In genomic region chr19:57576661-57577060, GRCh38 we compare ENCODE assay signal across 16 cellular contexts. TPM values are rescaled to one million over a fixed set of nuclear protein-coding genes. Genes with fewer than 3 reads are reported as not detected.
DNase-seq lines count a peak whose midpoint lies in the region; ATAC-seq, FAIRE-seq and TF ChIP-seq lines count a peak whose summit lies in the region.
"Had no signal": no experiment of that assay in that cellular context is flagged by ENCODE, and none has a peak within 500 bp of the region (broad histone marks: within the 10 kb centered on the region; RNA-seq: fewer than 3 reads in every experiment).

No MANE protein-coding gene starts in this region.

- in situ Hi-C loops in HepG2 (cut with HindIII; ENCODE audit: extremely low pct_ligation_motif_present, low pct_unique_long_range_greater_than_20kb), result loop anchor here (10.0 kb wide), 1 partner anchor 578 kb away; the partner anchor contains the start of gene ZNF329

- no peak overlapping the region for H2AK5ac ChIP-seq in mesendoderm (ENCODE audit: low read length)

- no peak overlapping the region for H3K23ac ChIP-seq in mesendoderm (ENCODE audit: low read length)

- H3K4ac ChIP-seq in mesendoderm (ENCODE audit: low read depth, low read length), result no peak overlapping the region

- H3K4me2 ChIP-seq in HepG2 (ENCODE audit: low read depth, low read length) (no peak overlapping the region), mesendoderm (ENCODE audit: low read length) (no peak overlapping the region)

- no peaks in the 10 kb centered on the region for H4K20me1 ChIP-seq in HepG2 (ENCODE audit: insufficient read depth, low read length)

- no peaks in the 10 kb centered on the region for H3K27me3 Mint-ChIP-seq in activated T-helper 2 cell treated with anti-CD3 and anti-CD28 coated beads, Interferon-gamma antibody, Interleukin-2, Interleukin-4, amounts not matched to agents 10 μg/mL and 5 μg/mL and 100 μg/mL, durations not matched to agents 14 hours and 24 hours and 36 hours (ENCODE audit: low read depth)
- H3K27me3 Mint-ChIP-seq: activated CD8-positive, alpha-beta T cell treated with anti-CD3 and anti-CD28 coated beads for 36 hours had no signal

- TF ChIP-seq RAD21 in HepG2 (CRISPR knock-in tag; IDR thresholded peaks at IDR 0.05), result no peak

- no peak overlapping the region for H3K27ac ChIP-seq in HepG2 (ENCODE audit: extremely low read length, insufficient read depth, low read length)
- H3K27ac ChIP-seq in right lobe of liver, result no peak overlapping the region
- H3K27ac ChIP-seq in mesendoderm (ENCODE audit: low read depth, low read length), result no peak overlapping the region
- H3K27ac ChIP-seq: spleen, testis had no signal

- no peak for FAIRE-seq in HepG2 (lab: Jason Lieb, UNC)
- FAIRE-seq: frontal cortex had no signal

- peaks cover 16% of the 10 kb centered on the region for H3K4me1 ChIP-seq in HepG2 (ENCODE audit: insufficient read depth, low read length)
- peaks cover 0 to 6% (median 0%) of the 10 kb centered on the region in 4 donors for H3K4me1 ChIP-seq in right lobe of liver
- peaks cover 2% of the 10 kb centered on the region for H3K4me1 ChIP-seq in mesendoderm (ENCODE audit: control insufficient read depth, low read depth, low read length)

- no peak overlapping the region for H2BK5ac ChIP-seq in mesendoderm (ENCODE audit: low read length)

- no peak for TF ChIP-seq EP300 in HepG2 (IDR thresholded peaks at IDR 0.05; ENCODE audit: low read depth in 2 of 2, low read length in 2 of 2)
- TF ChIP-seq EP300 in HepG2 (CRISPR knock-in tag; IDR thresholded peaks at IDR 0.05; ENCODE audit: borderline replicate concordance), result no peak

- H3K4me3 ChIP-seq in HepG2 (replicated peaks in 1 of 3; ENCODE audit: insufficient read depth in 1 of 3, low read depth in 2 of 3, low read length in 3 of 3) (no peak overlapping the region), right lobe of liver (no peak overlapping the region), mesendoderm (ENCODE audit: low read length) (peak overlapping the region; percentile 24)
- H3K4me3 ChIP-seq: testis had no signal

- H3K27ac Mint-ChIP-seq in activated T-helper 2 cell treated with anti-CD3 and anti-CD28 coated beads, Interferon-gamma antibody, Interleukin-2, Interleukin-4, amounts not matched to agents 10 μg/mL and 5 μg/mL and 100 μg/mL, durations not matched to agents 14 hours and 24 hours and 36 hours, result no peak overlapping the region

- H3K79me2 ChIP-seq in HepG2 (ENCODE audit: insufficient read depth, low read length), result peaks cover 17% of the 10 kb centered on the region
- H3K79me2 ChIP-seq in mesendoderm (ENCODE audit: control insufficient read depth, insufficient read depth, low read length), result peaks cover 16% of the 10 kb centered on the region

- no TSS peak for BruUV-seq in HepG2 (replicated peaks; lab: Mats Ljungman, UMichigan)

- POLR2A ChIA-PET in HepG2 (lab: Yijun Ruan, JAX), result no interaction called here

- H2AFZ ChIP-seq in HepG2 (ENCODE audit: low read length), result no peak overlapping the region

- peaks cover 77% of the 10 kb centered on the region for H3K9me3 Mint-ChIP-seq in activated T-helper 2 cell treated with anti-CD3 and anti-CD28 coated beads, Interferon-gamma antibody, Interleukin-2, Interleukin-4, amounts not matched to agents 10 μg/mL and 5 μg/mL and 100 μg/mL, durations not matched to agents 14 hours and 24 hours and 36 hours

- TF ChIP-seq CTCF in HepG2 (CRISPR knock-in tag; IDR thresholded peaks at IDR 0.05) (no peak), right lobe of liver (IDR thresholded peaks at IDR 0.05) (no peak)

- H2BK120ac ChIP-seq in mesendoderm (ENCODE audit: low read depth, low read length), result no peak overlapping the region

- CTCF ChIA-PET in HepG2 (lab: Yijun Ruan, JAX; ENCODE audit: low intra/inter-chr PET ratio, low total read pairs), result no interaction called here

- no peak overlapping the region for H3K56ac ChIP-seq in mesendoderm (ENCODE audit: low read length)

- H3K27me3 ChIP-seq in HepG2 (ENCODE audit: control insufficient read depth in 1 of 2, insufficient read depth in 2 of 2, low read length in 2 of 2), result no peaks in the 10 kb centered on the region; a peak in 1 of 5 replicates
- no peaks in the 10 kb centered on the region for H3K27me3 ChIP-seq in right lobe of liver
- no peaks in the 10 kb centered on the region for H3K27me3 ChIP-seq in mesendoderm (ENCODE audit: insufficient read depth, low read length, poor library complexity)
- H3K27me3 ChIP-seq: spleen, testis had no signal

- H4K5ac ChIP-seq in mesendoderm (ENCODE audit: low read length), result no peak overlapping the region

- H3K79me1 ChIP-seq in mesendoderm (ENCODE audit: low read length), result peaks cover 21% of the 10 kb centered on the region

- H3K36me3 ChIP-seq in HepG2 (replicated peaks in 1 of 2; ENCODE audit: control insufficient read depth in 1 of 2, insufficient read depth in 2 of 2, low read length in 2 of 2), result peaks cover 14 to 51% of the 10 kb centered on the region in 2 experiments
- H3K36me3 ChIP-seq in right lobe of liver, result peaks cover 0 to 38% (median 11%) of the 10 kb centered on the region in 4 donors
- peaks cover 29% of the 10 kb centered on the region for H3K36me3 ChIP-seq in mesendoderm (ENCODE audit: control insufficient read depth, insufficient read depth, low read length)

- H2BK15ac ChIP-seq in mesendoderm (replicated peaks; ENCODE audit: low read depth), result no peak overlapping the region

- H3K4me3 Mint-ChIP-seq in activated T-helper 2 cell treated with anti-CD3 and anti-CD28 coated beads, Interferon-gamma antibody, Interleukin-2, Interleukin-4, amounts not matched to agents 10 μg/mL and 5 μg/mL and 100 μg/mL, durations not matched to agents 14 hours and 24 hours and 36 hours (ENCODE audit: low read depth), result peak overlapping the region; percentile 2

- no peak overlapping the region for H4K8ac ChIP-seq in mesendoderm (ENCODE audit: low read depth, low read length)

- TF ChIP-seq POLR2A in HepG2 (IDR thresholded peaks at IDR 0.05; ENCODE audit: insufficient read depth in 1 of 2, low read depth in 2 of 2, low read length in 2 of 2), result no peak
- TF ChIP-seq POLR2A in right lobe of liver (IDR thresholded peaks at IDR 0.05), result no peak

- H3K9me3 ChIP-seq in HepG2 (ENCODE audit: low read length) (peaks cover 36% of the 10 kb centered on the region), right lobe of liver (peaks cover 0 to 35% (median 12%) of the 10 kb centered on the region in 4 donors)
- H3K9me3 ChIP-seq: testis had no signal

- peaks cover 73% of the 10 kb centered on the region for H3K36me3 Mint-ChIP-seq in activated T-helper 2 cell treated with anti-CD3 and anti-CD28 coated beads, Interferon-gamma antibody, Interleukin-2, Interleukin-4, amounts not matched to agents 10 μg/mL and 5 μg/mL and 100 μg/mL, durations not matched to agents 14 hours and 24 hours and 36 hours (ENCODE audit: low read depth)

- ATAC-seq in HepG2, result no peak
- ATAC-seq in right lobe of liver, result no peak
- ATAC-seq in SK-N-SH treated with all-trans-retinoic acid at 6 μM for 48 hours, result no peak
- ATAC-seq: activated CD8-positive, alpha-beta T cell treated with anti-CD3 and anti-CD28 coated beads for 36 hours had no signal

- no peak overlapping the region for H3K18ac ChIP-seq in mesendoderm (ENCODE audit: low read length)

- intact Hi-C loops in HepG2 (cut with micrococcal nuclease; ENCODE audit: unreplicated experiment) (no loop called here), right lobe of liver (cut with DNase I) (no loop called here)
- intact Hi-C loops in activated T-helper 2 cell treated with anti-CD3 and anti-CD28 coated beads, Interferon-gamma antibody, Interleukin-2, Interleukin-4, amounts not matched to agents 10 μg/mL and 5 μg/mL and 100 μg/mL, durations not matched to agents 14 hours and 24 hours and 36 hours (cut with micrococcal nuclease), result loop anchor here (5.0 to 10.0 kb wide), 2 partner anchors 89 to 238 kb away; partner anchors contain the start of genes ZNF419 and ZNF552

- H3K9ac ChIP-seq in HepG2 (ENCODE audit: insufficient read depth, low read depth, low read length) (no peak overlapping the region), mesendoderm (ENCODE audit: low read length) (no peak overlapping the region)

- DNase-seq in HepG2 (ENCODE audit: low spot score) (no peak), right lobe of liver (no peak), mesendoderm (no peak), NCI-H1930 (lab: John Stamatoyannopoulos, UW) (no peak), NOMO-1 treated with dmso at 0.1 percent for 144 hours (lab: John Stamatoyannopoulos, UW; ENCODE audit: unreplicated experiment) (no peak), NCI-H2081 (lab: John Stamatoyannopoulos, UW) (no peak)
- DNase-seq in activated T-helper 2 cell treated with anti-CD3 and anti-CD28 coated beads, Interferon-gamma antibody, Interleukin-2, Interleukin-4, amounts not matched to agents 10 μg/mL and 5 μg/mL and 100 μg/mL, durations not matched to agents 14 hours and 24 hours and 36 hours (ENCODE audit: low spot score), result no peak
- DNase-seq: activated CD8-positive, alpha-beta T cell treated with anti-CD3 and anti-CD28 coated beads for 36 hours; activated T-cell treated with anti-CD3 and anti-CD28 coated beads, Interleukin-2, amount 50 U/mL, for 1 hour; mesenchymal stem cell; NCI-H187 treated with DMSO at 0.1 percent for 48 hours; NCI-H446 treated with DMSO at 0.1 percent for 48 hours; spleen; testis had no signal

- peaks cover 13% of the 10 kb centered on the region for H3K4me1 Mint-ChIP-seq in activated T-helper 2 cell treated with anti-CD3 and anti-CD28 coated beads, Interferon-gamma antibody, Interleukin-2, Interleukin-4, amounts not matched to agents 10 μg/mL and 5 μg/mL and 100 μg/mL, durations not matched to agents 14 hours and 24 hours and 36 hours (ENCODE audit: low read depth)

RNA-seq across cellular contexts. Expression of gene ZNF416, which starts 2.0 kb away (rescaled TPM):
- 5.3 and 6.6 TPM in 2 replicates for total RNA-seq in HepG2 (2016; rRNA removed; fragmentation: Illumina TruSeq; extraction: Trizol)
- total RNA-seq in HepG2 (2016; cell fraction: cytosol; rRNA removed; fragmentation: Illumina TruSeq; extraction: Trizol; ENCODE audit: low read depth), result 1.8 and 2.5 TPM in 2 replicates
- 5.3 and 5.9 TPM in 2 replicates for total RNA-seq in HepG2 (2016; cell fraction: insoluble cytoplasmic fraction; rRNA removed; fragmentation: Illumina TruSeq; extraction: Trizol)
- 5.2 and 5.4 TPM in 2 replicates for total RNA-seq in HepG2 (2016; cell fraction: membrane; rRNA removed; fragmentation: Illumina TruSeq; extraction: Trizol)
- 5.3 and 5.5 TPM in 2 replicates for total RNA-seq in HepG2 (2016; cell fraction: nucleus; rRNA removed; fragmentation: Illumina TruSeq; extraction: Trizol)
- 1.5 and 2.1 TPM in 2 replicates for polyA plus RNA-seq in HepG2 (2011; rRNA removed)
- polyA plus RNA-seq in HepG2 (2011; cell fraction: cytosol; rRNA removed), result 1.1 and 1.8 TPM in 2 replicates
- 1.8 and 2.1 TPM in 2 replicates for polyA plus RNA-seq in HepG2 (2011; cell fraction: nucleus; rRNA removed)
- polyA plus RNA-seq in HepG2 (2012), result 2.3 and 2.6 TPM in 2 replicates
- 0.57 and 0.66 TPM in 2 replicates for polyA plus RNA-seq in HepG2 (2016; cell fraction: cytosol; fragmentation: Illumina TruSeq; extraction: Trizol; ENCODE audit: low read depth)
- 3.9 and 4.4 TPM in 2 replicates for polyA plus RNA-seq in HepG2 (2016; cell fraction: insoluble cytoplasmic fraction; fragmentation: Illumina TruSeq; extraction: Trizol; ENCODE audit: low read depth)
- polyA plus RNA-seq in HepG2 (2016; cell fraction: membrane; fragmentation: Illumina TruSeq; extraction: Trizol; ENCODE audit: low read depth), result 1.4 and 1.5 TPM in 2 replicates
- polyA plus RNA-seq in HepG2 (2016; cell fraction: nucleus; fragmentation: Illumina TruSeq; extraction: Trizol; ENCODE audit: insufficient read depth, low read depth), result 3.2 and 3.5 TPM in 2 replicates
- 4.6 and 5.1 TPM in 2 replicates for polyA minus RNA-seq in HepG2 (2011; rRNA and poly(A)+ RNA removed; ENCODE audit: low replicate concordance)
- polyA minus RNA-seq in HepG2 (2011; cell fraction: cytosol; rRNA and poly(A)+ RNA removed), result 2.1 and 2.2 TPM in 2 replicates
- polyA minus RNA-seq in HepG2 (2011; cell fraction: nucleus; rRNA and poly(A)+ RNA removed), result 10.6 and 16.8 TPM in 2 replicates
- total RNA-seq in right lobe of liver, result 1 to 10 TPM in 4 of 6 experiments, under 1 TPM in 2; 0.43 to 1.8 (median 1.2) TPM
- 2.9 and 3.5 TPM in 2 replicates for total RNA-seq in activated T-helper 2 cell treated with anti-CD3 and anti-CD28 coated beads, Interferon-gamma antibody, Interleukin-2, Interleukin-4, amounts not matched to agents 10 μg/mL and 5 μg/mL and 100 μg/mL, durations not matched to agents 14 hours and 24 hours and 36 hours
- 6.9 TPM for polyA plus RNA-seq in mesendoderm (2013, experiment 1 of 2)
- polyA plus RNA-seq in mesendoderm (2013, experiment 2 of 2), result 6.9 TPM

RNA-seq across cellular contexts. Expression of gene ZIK1, which starts 7.3 kb away (rescaled TPM):
- total RNA-seq in HepG2 (2016; rRNA removed; fragmentation: Illumina TruSeq; extraction: Trizol) (7.2 and 9.8 TPM in 2 replicates), right lobe of liver (1 to 10 TPM in 1 of 6 experiments, under 1 TPM in 5; 0.31 to 4.2 (median 0.39) TPM)
- 1.5 and 1.7 TPM in 2 replicates for total RNA-seq in HepG2 (2016; cell fraction: cytosol; rRNA removed; fragmentation: Illumina TruSeq; extraction: Trizol; ENCODE audit: low read depth)
- 7.8 and 9.8 TPM in 2 replicates for total RNA-seq in HepG2 (2016; cell fraction: insoluble cytoplasmic fraction; rRNA removed; fragmentation: Illumina TruSeq; extraction: Trizol)
- 4.6 TPM in 2 replicates for total RNA-seq in HepG2 (2016; cell fraction: membrane; rRNA removed; fragmentation: Illumina TruSeq; extraction: Trizol)
- total RNA-seq in HepG2 (2016; cell fraction: nucleus; rRNA removed; fragmentation: Illumina TruSeq; extraction: Trizol), result 4.4 and 6.3 TPM in 2 replicates
- polyA plus RNA-seq in HepG2 (2011; rRNA removed), result 1.9 and 2.1 TPM in 2 replicates
- 2.0 and 2.2 TPM in 2 replicates for polyA plus RNA-seq in HepG2 (2011; cell fraction: cytosol; rRNA removed)
- polyA plus RNA-seq in HepG2 (2011; cell fraction: nucleus; rRNA removed), result 2.2 and 3.0 TPM in 2 replicates
- 1.4 and 2.4 TPM in 2 replicates for polyA plus RNA-seq in HepG2 (2012)
- polyA plus RNA-seq in HepG2 (2016; cell fraction: cytosol; fragmentation: Illumina TruSeq; extraction: Trizol; ENCODE audit: low read depth), result 0.50 and 0.66 TPM in 2 replicates
- 5.6 and 6.4 TPM in 2 replicates for polyA plus RNA-seq in HepG2 (2016; cell fraction: insoluble cytoplasmic fraction; fragmentation: Illumina TruSeq; extraction: Trizol; ENCODE audit: low read depth)
- 1.9 and 2.1 TPM in 2 replicates for polyA plus RNA-seq in HepG2 (2016; cell fraction: membrane; fragmentation: Illumina TruSeq; extraction: Trizol; ENCODE audit: low read depth)
- 4.4 and 4.7 TPM in 2 replicates for polyA plus RNA-seq in HepG2 (2016; cell fraction: nucleus; fragmentation: Illumina TruSeq; extraction: Trizol; ENCODE audit: insufficient read depth, low read depth)
- 2.2 TPM in 1 of 2 replicates, not detected in the other for polyA minus RNA-seq in HepG2 (2011; rRNA and poly(A)+ RNA removed; ENCODE audit: low replicate concordance)
- polyA minus RNA-seq in HepG2 (2011; cell fraction: cytosol; rRNA and poly(A)+ RNA removed), result 0.88 and 2.3 TPM in 2 replicates
- polyA minus RNA-seq in HepG2 (2011; cell fraction: nucleus; rRNA and poly(A)+ RNA removed), result 4.1 and 4.2 TPM in 2 replicates
- 2.4 and 2.8 TPM in 2 replicates for total RNA-seq in activated T-helper 2 cell treated with anti-CD3 and anti-CD28 coated beads, Interferon-gamma antibody, Interleukin-2, Interleukin-4, amounts not matched to agents 10 μg/mL and 5 μg/mL and 100 μg/mL, durations not matched to agents 14 hours and 24 hours and 36 hours
- 26.0 TPM for polyA plus RNA-seq in mesendoderm (2013, experiment 1 of 2)
- polyA plus RNA-seq in mesendoderm (2013, experiment 2 of 2), result 25.9 TPM

RNA-seq across cellular contexts. Expression of gene ZNF550, which starts 17.0 kb away (rescaled TPM):
- total RNA-seq in HepG2 (2016; rRNA removed; fragmentation: Illumina TruSeq; extraction: Trizol) (8.0 and 8.6 TPM in 2 replicates), right lobe of liver (1 to 10 TPM in 5 of 6 experiments, under 1 TPM in 1; 0.92 to 6.9 (median 2.5) TPM)
- 1.6 and 1.8 TPM in 2 replicates for total RNA-seq in HepG2 (2016; cell fraction: cytosol; rRNA removed; fragmentation: Illumina TruSeq; extraction: Trizol; ENCODE audit: low read depth)
- total RNA-seq in HepG2 (2016; cell fraction: insoluble cytoplasmic fraction; rRNA removed; fragmentation: Illumina TruSeq; extraction: Trizol), result 8.3 and 8.6 TPM in 2 replicates
- total RNA-seq in HepG2 (2016; cell fraction: membrane; rRNA removed; fragmentation: Illumina TruSeq; extraction: Trizol), result 3.0 and 3.6 TPM in 2 replicates
- 12.1 and 14.9 TPM in 2 replicates for total RNA-seq in HepG2 (2016; cell fraction: nucleus; rRNA removed; fragmentation: Illumina TruSeq; extraction: Trizol)
- 9.1 and 12.1 TPM in 2 replicates for polyA plus RNA-seq in HepG2 (2011; rRNA removed)
- 4.0 and 6.2 TPM in 2 replicates for polyA plus RNA-seq in HepG2 (2011; cell fraction: cytosol; rRNA removed)
- polyA plus RNA-seq in HepG2 (2011; cell fraction: nucleus; rRNA removed), result 13.3 and 16.1 TPM in 2 replicates
- 6.5 and 6.7 TPM in 2 replicates for polyA plus RNA-seq in HepG2 (2012)
- polyA plus RNA-seq in HepG2 (2016; cell fraction: cytosol; fragmentation: Illumina TruSeq; extraction: Trizol; ENCODE audit: low read depth), result 0.54 and 0.70 TPM in 2 replicates
- polyA plus RNA-seq in HepG2 (2016; cell fraction: insoluble cytoplasmic fraction; fragmentation: Illumina TruSeq; extraction: Trizol; ENCODE audit: low read depth), result 4.8 and 5.2 TPM in 2 replicates
- polyA plus RNA-seq in HepG2 (2016; cell fraction: membrane; fragmentation: Illumina TruSeq; extraction: Trizol; ENCODE audit: low read depth), result 1.4 and 1.6 TPM in 2 replicates
- polyA plus RNA-seq in HepG2 (2016; cell fraction: nucleus; fragmentation: Illumina TruSeq; extraction: Trizol; ENCODE audit: insufficient read depth, low read depth), result 23.8 and 24.9 TPM in 2 replicates
- polyA minus RNA-seq in HepG2 (2011; rRNA and poly(A)+ RNA removed; ENCODE audit: low replicate concordance), result 7.9 and 9.5 TPM in 2 replicates
- polyA minus RNA-seq in HepG2 (2011; cell fraction: cytosol; rRNA and poly(A)+ RNA removed), result 4.0 and 4.4 TPM in 2 replicates
- polyA minus RNA-seq in HepG2 (2011; cell fraction: nucleus; rRNA and poly(A)+ RNA removed), result 10.9 and 20.1 TPM in 2 replicates
- 6.9 and 7.7 TPM in 2 replicates for total RNA-seq in activated T-helper 2 cell treated with anti-CD3 and anti-CD28 coated beads, Interferon-gamma antibody, Interleukin-2, Interleukin-4, amounts not matched to agents 10 μg/mL and 5 μg/mL and 100 μg/mL, durations not matched to agents 14 hours and 24 hours and 36 hours
- polyA plus RNA-seq in mesendoderm (2013, experiment 1 of 2), result 3.4 TPM
- 3.0 TPM for polyA plus RNA-seq in mesendoderm (2013, experiment 2 of 2)

RNA-seq across cellular contexts. Expression of gene ZNF530, which starts 23.0 kb away (rescaled TPM):
- total RNA-seq in HepG2 (2016; rRNA removed; fragmentation: Illumina TruSeq; extraction: Trizol) (7.5 and 7.8 TPM in 2 replicates), right lobe of liver (1 to 10 TPM in 1 of 6 experiments, under 1 TPM in 5; 0.25 to 1.2 (median 0.49) TPM)
- total RNA-seq in HepG2 (2016; cell fraction: cytosol; rRNA removed; fragmentation: Illumina TruSeq; extraction: Trizol; ENCODE audit: low read depth), result 1.1 and 2.2 TPM in 2 replicates
- total RNA-seq in HepG2 (2016; cell fraction: insoluble cytoplasmic fraction; rRNA removed; fragmentation: Illumina TruSeq; extraction: Trizol), result 6.9 and 8.6 TPM in 2 replicates
- total RNA-seq in HepG2 (2016; cell fraction: membrane; rRNA removed; fragmentation: Illumina TruSeq; extraction: Trizol), result 4.6 and 5.1 TPM in 2 replicates
- 4.7 and 5.7 TPM in 2 replicates for total RNA-seq in HepG2 (2016; cell fraction: nucleus; rRNA removed; fragmentation: Illumina TruSeq; extraction: Trizol)
- polyA plus RNA-seq in HepG2 (2011; rRNA removed), result 1.1 and 1.6 TPM in 2 replicates
- polyA plus RNA-seq in HepG2 (2011; cell fraction: cytosol; rRNA removed), result 0.99 TPM in 2 replicates
- 1.4 and 1.5 TPM in 2 replicates for polyA plus RNA-seq in HepG2 (2011; cell fraction: nucleus; rRNA removed)
- 0.95 and 1.4 TPM in 2 replicates for polyA plus RNA-seq in HepG2 (2012)
- 0.97 and 1.1 TPM in 2 replicates for polyA plus RNA-seq in HepG2 (2016; cell fraction: cytosol; fragmentation: Illumina TruSeq; extraction: Trizol; ENCODE audit: low read depth)
- 3.3 and 3.7 TPM in 2 replicates for polyA plus RNA-seq in HepG2 (2016; cell fraction: insoluble cytoplasmic fraction; fragmentation: Illumina TruSeq; extraction: Trizol; ENCODE audit: low read depth)
- 1.5 and 2.6 TPM in 2 replicates for polyA plus RNA-seq in HepG2 (2016; cell fraction: membrane; fragmentation: Illumina TruSeq; extraction: Trizol; ENCODE audit: low read depth)
- polyA plus RNA-seq in HepG2 (2016; cell fraction: nucleus; fragmentation: Illumina TruSeq; extraction: Trizol; ENCODE audit: insufficient read depth, low read depth), result 7.8 and 9.6 TPM in 2 replicates
- 4.0 and 4.5 TPM in 2 replicates for polyA minus RNA-seq in HepG2 (2011; rRNA and poly(A)+ RNA removed; ENCODE audit: low replicate concordance)
- 0.97 and 1.4 TPM in 2 replicates for polyA minus RNA-seq in HepG2 (2011; cell fraction: cytosol; rRNA and poly(A)+ RNA removed)
- polyA minus RNA-seq in HepG2 (2011; cell fraction: nucleus; rRNA and poly(A)+ RNA removed), result 3.1 and 3.7 TPM in 2 replicates
- total RNA-seq in activated T-helper 2 cell treated with anti-CD3 and anti-CD28 coated beads, Interferon-gamma antibody, Interleukin-2, Interleukin-4, amounts not matched to agents 10 μg/mL and 5 μg/mL and 100 μg/mL, durations not matched to agents 14 hours and 24 hours and 36 hours, result 4.1 and 5.2 TPM in 2 replicates
- polyA plus RNA-seq in mesendoderm (2013, experiment 1 of 2), result 4.8 TPM
- polyA plus RNA-seq in mesendoderm (2013, experiment 2 of 2), result 4.6 TPM

RNA-seq across cellular contexts. Expression of gene ZNF134, which starts 37.4 kb away (rescaled TPM):
- total RNA-seq in HepG2 (2016; rRNA removed; fragmentation: Illumina TruSeq; extraction: Trizol) (17.1 and 19.4 TPM in 2 replicates), right lobe of liver (1 to 10 TPM; 3.6 to 8.9 (median 5.0) TPM)
- total RNA-seq in HepG2 (2016; cell fraction: cytosol; rRNA removed; fragmentation: Illumina TruSeq; extraction: Trizol; ENCODE audit: low read depth), result 5.1 and 5.7 TPM in 2 replicates
- total RNA-seq in HepG2 (2016; cell fraction: insoluble cytoplasmic fraction; rRNA removed; fragmentation: Illumina TruSeq; extraction: Trizol), result 16.6 and 17.1 TPM in 2 replicates
- total RNA-seq in HepG2 (2016; cell fraction: membrane; rRNA removed; fragmentation: Illumina TruSeq; extraction: Trizol), result 10.5 and 12.5 TPM in 2 replicates
- 15.2 and 16.8 TPM in 2 replicates for total RNA-seq in HepG2 (2016; cell fraction: nucleus; rRNA removed; fragmentation: Illumina TruSeq; extraction: Trizol)
- 6.8 and 7.1 TPM in 2 replicates for polyA plus RNA-seq in HepG2 (2011; rRNA removed)
- 7.4 and 8.2 TPM in 2 replicates for polyA plus RNA-seq in HepG2 (2011; cell fraction: cytosol; rRNA removed)
- 7.9 and 9.9 TPM in 2 replicates for polyA plus RNA-seq in HepG2 (2011; cell fraction: nucleus; rRNA removed)
- polyA plus RNA-seq in HepG2 (2012), result 9.0 and 9.4 TPM in 2 replicates
- 0.70 and 1.1 TPM in 2 replicates for polyA plus RNA-seq in HepG2 (2016; cell fraction: cytosol; fragmentation: Illumina TruSeq; extraction: Trizol; ENCODE audit: low read depth)
- 8.9 TPM in 2 replicates for polyA plus RNA-seq in HepG2 (2016; cell fraction: insoluble cytoplasmic fraction; fragmentation: Illumina TruSeq; extraction: Trizol; ENCODE audit: low read depth)
- polyA plus RNA-seq in HepG2 (2016; cell fraction: membrane; fragmentation: Illumina TruSeq; extraction: Trizol; ENCODE audit: low read depth), result 2.8 and 2.9 TPM in 2 replicates
- polyA plus RNA-seq in HepG2 (2016; cell fraction: nucleus; fragmentation: Illumina TruSeq; extraction: Trizol; ENCODE audit: insufficient read depth, low read depth), result 11.8 and 12.8 TPM in 2 replicates
- polyA minus RNA-seq in HepG2 (2011; rRNA and poly(A)+ RNA removed; ENCODE audit: low replicate concordance), result 6.2 and 7.8 TPM in 2 replicates
- 6.0 and 6.7 TPM in 2 replicates for polyA minus RNA-seq in HepG2 (2011; cell fraction: cytosol; rRNA and poly(A)+ RNA removed)
- polyA minus RNA-seq in HepG2 (2011; cell fraction: nucleus; rRNA and poly(A)+ RNA removed), result 18.2 and 24.7 TPM in 2 replicates
- total RNA-seq in activated T-helper 2 cell treated with anti-CD3 and anti-CD28 coated beads, Interferon-gamma antibody, Interleukin-2, Interleukin-4, amounts not matched to agents 10 μg/mL and 5 μg/mL and 100 μg/mL, durations not matched to agents 14 hours and 24 hours and 36 hours, result 7.9 and 8.5 TPM in 2 replicates
- 21.9 TPM for polyA plus RNA-seq in mesendoderm (2013, experiment 1 of 2)
- polyA plus RNA-seq in mesendoderm (2013, experiment 2 of 2), result 23.5 TPM
